ENCODE assay signal across 1 cellular context in genomic region chr10:127940866-127941640, GRCh38.
TF ChIP-seq lines count a peak whose summit lies in the region.

No MANE protein-coding gene starts in this region.

TF ChIP-seq in GM23338, 12 proteins besides CTCF, POLR2A, EP300 and RAD21 (continued from another document):
- TF ChIP-seq REST (IDR thresholded peaks at IDR 0.05; ENCODE audit: unreplicated experiment) = no peak
- no peak for TF ChIP-seq EZH2phosphoT487 (IDR thresholded peaks at IDR 0.05; ENCODE audit: unreplicated experiment)
- TF ChIP-seq ZNF462 (CRISPR knock-in tag; IDR thresholded peaks at IDR 0.05) = no peak
- no peak for TF ChIP-seq ZNF114 (CRISPR knock-in tag; IDR thresholded peaks at IDR 0.05)
- TF ChIP-seq ETS1 (IDR thresholded peaks at IDR 0.05) = no peak
- TF ChIP-seq CREB1 (CRISPR knock-in tag; IDR thresholded peaks at IDR 0.05; ENCODE audit: low read depth) = no peak
- TF ChIP-seq POLR2AphosphoS5 (IDR thresholded peaks at IDR 0.05; ENCODE audit: low read depth) = no peak
